12 cellular contexts compared by ENCODE assay signal in the genomic region with DNA sequence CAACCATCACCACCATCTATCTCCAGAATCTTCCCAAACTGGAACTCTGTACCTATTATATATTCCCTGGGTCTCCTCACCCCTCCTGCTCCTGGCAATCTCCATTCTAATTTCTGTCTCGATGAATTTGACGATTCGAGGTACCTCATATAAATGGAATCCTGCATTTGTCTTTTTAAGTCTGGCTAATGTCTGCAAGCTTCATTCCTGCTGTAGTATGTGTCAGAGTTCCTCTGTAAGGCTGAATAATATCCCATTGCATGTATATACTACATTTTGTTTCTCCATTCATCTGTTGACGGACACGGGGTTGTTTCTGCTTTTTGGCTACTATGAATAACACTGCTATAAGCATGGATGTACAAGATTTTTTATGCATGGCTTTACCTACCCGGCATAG. TPM values are rescaled to one million over a fixed set of nuclear protein-coding genes. Genes with fewer than 3 reads are reported as not detected.
DNase-seq lines count a peak whose midpoint lies in the region; ATAC-seq and TF ChIP-seq lines count a peak whose summit lies in the region.
"Had no signal": no experiment of that assay in that cellular context is flagged by ENCODE, and none has a peak within 500 bp of the region (broad histone marks: within the 10 kb centered on the region; RNA-seq: fewer than 3 reads in every experiment).

No MANE protein-coding gene starts in this region.

- H3K9me3 ChIP-seq in GM23248 (ENCODE audit: low read depth) = no peaks in the 10 kb centered on the region
- no peaks in the 10 kb centered on the region for H3K9me3 ChIP-seq in hepatocyte (ENCODE audit: low read depth)
- H3K9me3 ChIP-seq: Caco-2 had no signal

- peaks cover 27% of the 10 kb centered on the region for H3K4me1 ChIP-seq in GM23248 (ENCODE audit: insufficient read depth)
- H3K4me1 ChIP-seq in hepatocyte (ENCODE audit: insufficient read depth) = no peaks in the 10 kb centered on the region
- H3K4me1 ChIP-seq: Caco-2 had no signal

- H2AFZ ChIP-seq in GM23248 (no peak overlapping the region), hepatocyte (no peak overlapping the region)
- H2AFZ ChIP-seq: GM23338 had no signal

- H3K27ac ChIP-seq in GM23248 = peak overlapping the region; percentile 40
- peak overlapping the region; percentile 34 for H3K27ac ChIP-seq in epithelial cell of prostate
- H3K27ac ChIP-seq in hepatocyte = peak overlapping the region; percentile 71
- H3K27ac ChIP-seq: C4-2B had no signal

- H4K20me1 ChIP-seq in GM23248 (ENCODE audit: insufficient read depth) = no peaks in the 10 kb centered on the region
- no peaks in the 10 kb centered on the region for H4K20me1 ChIP-seq in hepatocyte (ENCODE audit: insufficient read depth, poor library complexity, severe bottlenecking)

- peak overlapping the region; percentile 22; the same call in 1 of the 2 replicates for H3K9ac ChIP-seq in GM23248

- 34 to 44% methylated on average over 6 of the region's 6 CpGs for WGBS in GM23248 (ENCODE audit: low coverage in 1 of 2, low lambda C conversion rate in 2 of 2, missing lambda C conversion rate in 2 of 2), 2 experiments
- WGBS in hepatocyte (ENCODE audit: low lambda C conversion rate, missing lambda C conversion rate) = 88% methylated on average over 6 of the region's 6 CpGs

- TF ChIP-seq CTCF in hepatocyte (IDR thresholded peaks at IDR 0.05; ENCODE audit: poor library complexity) = no peak

- H3F3A ChIP-seq in GM23248 (ENCODE audit: insufficient read depth) = peaks cover 17% of the 10 kb centered on the region

- in situ Hi-C loops in GM23248 (cut with MboI) = no loop called here

- H3K4me3 ChIP-seq in GM23248 = 0 out of 2 replicates have a peak overlapping the region, but pooled peaks have one; percentile 28
- no peak overlapping the region for H3K4me3 ChIP-seq in hepatocyte
- H3K4me3 ChIP-seq: GM23338 had no signal

- no peak for ATAC-seq in HG02571 (IDR thresholded peaks at IDR 0.05; ENCODE audit: unreplicated experiment)
- ATAC-seq: GM23338 had no signal

- no peaks in the 10 kb centered on the region for H3K27me3 ChIP-seq in GM23248 (replicated peaks; ENCODE audit: insufficient read depth)
- H3K27me3 ChIP-seq in hepatocyte = no peaks in the 10 kb centered on the region

- peak; percentile 79 for DNase-seq in GM23248
- no peak for DNase-seq in epithelial cell of prostate (ENCODE audit: low read depth, low spot score)
- DNase-seq in hepatocyte (ENCODE audit: low spot score) = no peak
- DNase-seq in retina = no peak
- DNase-seq in SW480 (ENCODE audit: low spot score) = no peak
- DNase-seq: AML-193; Caco-2; CD4-positive, alpha-beta T cell; HCEC 1CT had no signal

- H3K9me2 ChIP-seq in GM23248 (ENCODE audit: insufficient read depth) (no peaks in the 10 kb centered on the region), hepatocyte (replicated peaks; ENCODE audit: insufficient read depth) (no peaks in the 10 kb centered on the region)

- no peaks in the 10 kb centered on the region for H3K36me3 ChIP-seq in GM23248 (ENCODE audit: low read depth)
- H3K36me3 ChIP-seq in hepatocyte (replicated peaks; ENCODE audit: insufficient read depth, low read depth) = no peaks in the 10 kb centered on the region

- H3K79me2 ChIP-seq in GM23248 (ENCODE audit: insufficient read depth) (0 out of 2 replicates have a peak, but pooled peaks cover 8% of the 10 kb centered on the region), hepatocyte (peaks cover 2% of the 10 kb centered on the region)

- H3K4me2 ChIP-seq in GM23248 (ENCODE audit: unreplicated experiment) (peak overlapping the region; percentile 65), hepatocyte (no peak overlapping the region)
- H3K4me2 ChIP-seq: GM23338 had no signal

RNA-seq across cellular contexts. Expression of a gene that starts 19.5 kb away (rescaled TPM):
- total RNA-seq in GM23248 (2014; rRNA removed; shearing (Covaris generic)) = 4.6 and 7.3 TPM in 2 replicates
- polyA plus RNA-seq in GM23248 (2016; fragmentation: Nextera tagmentation; extraction: Ambion mirVana) = 4.7 and 5.4 TPM in 2 replicates
- total RNA-seq in hepatocyte = 16.6 and 17.4 TPM in 2 replicates
- polyA plus RNA-seq in hepatocyte = 4.6 and 6.7 TPM in 2 replicates
